Comparison of ENCODE assay signal across 9 cellular contexts in genomic region chr2:206764673-206765241, GRCh38. TPM values are rescaled to one million over a fixed set of nuclear protein-coding genes. Genes with fewer than 3 reads are reported as not detected.
DNase-seq lines count a peak whose midpoint lies in the region; ATAC-seq and TF ChIP-seq lines count a peak whose summit lies in the region.
"Had no signal": no experiment of that assay in that cellular context is flagged by ENCODE, and none has a peak within 500 bp of the region (broad histone marks: within the 10 kb centered on the region; RNA-seq: fewer than 3 reads in every experiment).

No MANE protein-coding gene starts in this region.

- peak overlapping the region; percentile 94 for H3K4me3 Mint-ChIP-seq in stimulated activated naive CD8-positive, alpha-beta T cell treated with anti-CD3 and anti-CD28 coated beads, Interleukin-15, Interleukin-2, amounts not matched to agents 100 ng/mL and 50 ng/mL, for 24 hours

- peak overlapping the region; percentile 82 for H3K4me3 ChIP-seq in PC-9
- H3K4me3 ChIP-seq in esophagus muscularis mucosa: peak overlapping the region; percentile 74 to 85 (median 76)
- H3K4me3 ChIP-seq in psoas muscle: peak overlapping the region; percentile 89

- POLR2A ChIA-PET in PC-9 (lab: Charles Lee; ENCODE audit: unreplicated experiment): interaction anchor here (0.5 kb wide), 1 partner anchor 1603 kb away, joined by 9 read pairs; no protein-coding TSS in a partner anchor

- no peak for TF ChIP-seq EP300 in esophagus muscularis mucosa (IDR thresholded peaks at IDR 0.05)

- H4K20me1 ChIP-seq in PC-9 (ENCODE audit: insufficient read depth): no peaks in the 10 kb centered on the region

- no TSS peak for BruUV-seq in PC-9 (replicated peaks; lab: Mats Ljungman, UMichigan)

- H3K9me3 ChIP-seq in PC-9 (ENCODE audit: insufficient read depth, low read depth): no peaks in the 10 kb centered on the region
- no peaks in the 10 kb centered on the region for H3K9me3 ChIP-seq in esophagus muscularis mucosa
- no peaks in the 10 kb centered on the region for H3K9me3 ChIP-seq in psoas muscle

- H3K4me1 ChIP-seq in PC-9 (replicated peaks; ENCODE audit: insufficient read depth): peaks cover 16% of the 10 kb centered on the region
- peaks cover 30 to 43% (median 42%) of the 10 kb centered on the region in 4 donors for H3K4me1 ChIP-seq in esophagus muscularis mucosa
- peaks cover 18% of the 10 kb centered on the region for H3K4me1 ChIP-seq in psoas muscle

- H3K27me3 Mint-ChIP-seq in stimulated activated naive CD8-positive, alpha-beta T cell treated with anti-CD3 and anti-CD28 coated beads, Interleukin-15, Interleukin-2, amounts not matched to agents 100 ng/mL and 50 ng/mL, for 24 hours: peaks cover 7% of the 10 kb centered on the region

- peak overlapping the region; percentile 96 for H2AFZ ChIP-seq in PC-9

- H3K9me2 ChIP-seq in PC-9 (ENCODE audit: insufficient read depth): no peaks in the 10 kb centered on the region

- no peak for DNase-seq in stimulated activated naive CD8-positive, alpha-beta T cell treated with anti-CD3 and anti-CD28 coated beads, Interleukin-15, Interleukin-2, amounts not matched to agents 100 U/mL and 50 U/mL, for 24 hours
- DNase-seq in PC-9: no peak
- DNase-seq in esophagus muscularis mucosa (ENCODE audit: extremely low spot score): no peak
- no peak for DNase-seq in psoas muscle
- no peak for DNase-seq in NCI-H187 treated with DMSO at 0.1 percent for 48 hours (lab: John Stamatoyannopoulos, UW)

- 16% methylated on average over 11 of the region's 18 CpGs for WGBS in esophagus muscularis mucosa
- WGBS in psoas muscle, 3 donors: 7 to 9% (median 9%) methylated on average over 18 of the region's 18 CpGs

- no peaks in the 10 kb centered on the region for H3F3A ChIP-seq in PC-9 (ENCODE audit: insufficient read depth, low read depth)

- no peak for ATAC-seq in stimulated activated naive CD8-positive, alpha-beta T cell treated with anti-CD3 and anti-CD28 coated beads, Interleukin-15, Interleukin-2, amounts not matched to agents 100 U/mL and 50 U/mL, for 24 hours
- ATAC-seq in psoas muscle (peak in 2 of 4 donors; percentile 11 to 16), esophagus mucosa (no peak), HG02588 (IDR thresholded peaks at IDR 0.05; ENCODE audit: unreplicated experiment) (no peak)

- peak overlapping the region; percentile 98 for H3K27ac Mint-ChIP-seq in stimulated activated naive CD8-positive, alpha-beta T cell treated with anti-CD3 and anti-CD28 coated beads, Interleukin-15, Interleukin-2, amounts not matched to agents 100 ng/mL and 50 ng/mL, for 24 hours

- H3K27ac ChIP-seq in PC-9 (peak overlapping the region; percentile 74; the same call in 1 of the 2 replicates), esophagus muscularis mucosa (replicated peaks in 1 of 4) (peak overlapping the region; percentile 82 to 89 (median 87)), psoas muscle (peak overlapping the region; percentile 93)

- TF ChIP-seq POLR2A in esophagus muscularis mucosa (IDR thresholded peaks at IDR 0.05; ENCODE audit: low read depth): no peak

- peaks cover 23% of the 10 kb centered on the region for H3K36me3 Mint-ChIP-seq in stimulated activated naive CD8-positive, alpha-beta T cell treated with anti-CD3 and anti-CD28 coated beads, Interleukin-15, Interleukin-2, amounts not matched to agents 100 ng/mL and 50 ng/mL, for 24 hours (ENCODE audit: low read depth)

- peaks cover 27% of the 10 kb centered on the region for H3K79me2 ChIP-seq in PC-9 (ENCODE audit: low read depth)

- H3K4me2 ChIP-seq in PC-9: peak overlapping the region; percentile 79

- H3K4me1 Mint-ChIP-seq in stimulated activated naive CD8-positive, alpha-beta T cell treated with anti-CD3 and anti-CD28 coated beads, Interleukin-15, Interleukin-2, amounts not matched to agents 100 ng/mL and 50 ng/mL, for 24 hours (ENCODE audit: low read depth): peaks cover 48% of the 10 kb centered on the region

- no peaks in the 10 kb centered on the region for H3K9me3 Mint-ChIP-seq in stimulated activated naive CD8-positive, alpha-beta T cell treated with anti-CD3 and anti-CD28 coated beads, Interleukin-15, Interleukin-2, amounts not matched to agents 100 ng/mL and 50 ng/mL, for 24 hours

- CTCF ChIA-PET in PC-9 (lab: Charles Lee): no interaction called here

- H3K36me3 ChIP-seq in PC-9 (ENCODE audit: low read depth) (peaks cover 8% of the 10 kb centered on the region), esophagus muscularis mucosa (peaks cover 0 to 8% (median 4%) of the 10 kb centered on the region in 4 donors), psoas muscle (ENCODE audit: insufficient read depth in 1 of 2, low read depth in 1 of 2) (peaks cover 2 to 19% of the 10 kb centered on the region in 2 donors)

- H3K27me3 ChIP-seq in PC-9 (ENCODE audit: insufficient read depth, low read depth) (no peaks in the 10 kb centered on the region), esophagus muscularis mucosa (no peaks in the 10 kb centered on the region), psoas muscle (ENCODE audit: insufficient read depth in 3 of 3, low read length in 2 of 3) (peaks cover 0 to 12% (median 0%) of the 10 kb centered on the region in 3 donors)

- intact Hi-C loops in PC-9 (cut with micrococcal nuclease; ENCODE audit: unreplicated experiment): loop anchor here (5.0 to 10.0 kb wide), 3 partner anchors 72 to 610 kb away; partner anchors contain the start of genes EEF1B2 and NDUFS1
- intact Hi-C loops in esophagus muscularis mucosa (cut with DNase I): loop anchor here (10.0 kb wide), 1 partner anchor 70 kb away; no protein-coding TSS in a partner anchor
- intact Hi-C loops in psoas muscle (cut with DNase I): no loop called here

- TF ChIP-seq CTCF in PC-9 (conservative IDR thresholded peaks at IDR 0.05) (no peak), esophagus muscularis mucosa (IDR thresholded peaks at IDR 0.05) (no peak), psoas muscle (IDR thresholded peaks at IDR 0.05) (no peak)

RNA-seq across cellular contexts. Expression of gene MDH1B, which starts 0.4 kb away (rescaled TPM):
- total RNA-seq in PC-9 (2021) (2.7 and 4.1 TPM in 2 replicates), esophagus muscularis mucosa (1 to 10 TPM in 2 of 4 donors, under 1 TPM in 2; 0.19 to 1.2 (median 0.75) TPM), psoas muscle (1 to 10 TPM in 1 of 4 donors, under 1 TPM in 3; 0.27 to 1.0 (median 0.33) TPM), esophagus mucosa (0.76 TPM)
- polyA plus RNA-seq in psoas muscle: under 1 TPM; 0.14 to 0.30 (median 0.23) TPM

RNA-seq across cellular contexts. Expression of gene FASTKD2, which starts 0.6 kb away (rescaled TPM):
- 12.0 and 12.1 TPM in 2 replicates for total RNA-seq in PC-9 (2021)
- 10 to 100 TPM; 22.5 to 31.3 (median 25.2) TPM for total RNA-seq in esophagus muscularis mucosa
- 10 to 100 TPM; 29.8 to 52.0 (median 47.4) TPM for total RNA-seq in psoas muscle
- 10 to 100 TPM; 27.3 to 59.6 (median 54.7) TPM for polyA plus RNA-seq in psoas muscle
- 19.7 TPM for total RNA-seq in esophagus mucosa

RNA-seq across cellular contexts. Expression of gene DYTN, which starts 46.6 kb away (rescaled TPM):
- total RNA-seq in PC-9 (2021) (not detected in 2 replicates), esophagus muscularis mucosa (not detected), psoas muscle (not detected), esophagus mucosa (not detected)
- not detected for polyA plus RNA-seq in psoas muscle
- total RNA-seq: pulmonary artery endothelial cell had no signal

Comparison
In these comparisons a context has a peak if more than half of its experiments do, and no peak if none do; other contexts are left out.
1. intact Hi-C loops: an anchor here in PC-9 (5.0 to 10.0 kb wide) and esophagus muscularis mucosa (10.0 kb wide); none called in psoas muscle.